In the genomic region with DNA sequence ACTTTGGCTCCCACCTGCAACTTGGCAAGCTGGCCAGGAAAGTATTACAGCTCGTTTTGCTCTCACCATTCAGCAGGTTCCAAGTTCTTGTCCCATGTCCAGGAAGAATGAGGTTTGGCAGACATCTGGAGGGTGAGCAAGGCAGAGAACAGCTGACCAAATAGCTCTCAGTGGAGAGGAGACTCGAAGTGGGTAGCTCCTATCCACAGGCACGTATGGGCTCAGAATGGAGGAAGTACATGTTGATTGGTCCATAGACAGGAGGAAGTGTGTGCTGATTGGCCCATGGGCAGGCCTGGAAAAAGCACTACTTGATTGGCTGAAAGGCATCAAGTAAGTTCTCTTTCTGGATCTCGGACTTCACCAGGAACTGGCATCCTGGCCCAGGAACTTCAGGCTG, we compare ENCODE assay signal across 1 cellular context.
TF ChIP-seq lines count a peak whose summit lies in the region.

No MANE protein-coding gene starts in this region.

TF ChIP-seq in HepG2, 621 proteins besides CTCF, POLR2A, EP300 and RAD21 (continues in another document):
- TF ChIP-seq MXD4 (CRISPR knock-in tag; IDR thresholded peaks at IDR 0.05) (0 out of 2 replicates have a peak, but pooled peaks have one; percentile 32), YEATS2 (CRISPR knock-in tag; IDR thresholded peaks at IDR 0.05; ENCODE audit: borderline replicate concordance) (no peak), ELF3 (CRISPR knock-in tag; IDR thresholded peaks at IDR 0.05) (peak; percentile 51; the same call in 1 of the 2 replicates), KAT7 (CRISPR knock-in tag; IDR thresholded peaks at IDR 0.05; ENCODE audit: borderline replicate concordance) (no peak), ZSCAN25 (CRISPR knock-in tag; IDR thresholded peaks at IDR 0.05) (no peak), ZNF44 (CRISPR knock-in tag; IDR thresholded peaks at IDR 0.05) (peak; percentile 25; the same call in 1 of the 2 replicates), RBFOX2 (IDR thresholded peaks at IDR 0.05; ENCODE audit: low read depth, low read length) (no peak), ZNF557 (CRISPR knock-in tag; IDR thresholded peaks at IDR 0.05) (no peak), HOXA3 (CRISPR knock-in tag; IDR thresholded peaks at IDR 0.05) (no peak), NFKBIZ (CRISPR knock-in tag; IDR thresholded peaks at IDR 0.05) (no peak), GTF2F1 (IDR thresholded peaks at IDR 0.05; ENCODE audit: low read length) (no peak), CBX1 (IDR thresholded peaks at IDR 0.05; ENCODE audit: low read depth) (no peak), PHF20 (CRISPR knock-in tag; IDR thresholded peaks at IDR 0.05) (0 out of 2 replicates have a peak, but pooled peaks have one; percentile 17), ZNF292 (CRISPR knock-in tag; IDR thresholded peaks at IDR 0.05; ENCODE audit: borderline replicate concordance, low read depth) (no peak), CBFB (CRISPR knock-in tag; IDR thresholded peaks at IDR 0.05) (no peak), SRF (IDR thresholded peaks at IDR 0.05; ENCODE audit: low read depth, low read length) (no peak), SAP130 (CRISPR knock-in tag; IDR thresholded peaks at IDR 0.05; ENCODE audit: low read depth) (peak; percentile 66), ZMYM4 (CRISPR knock-in tag; IDR thresholded peaks at IDR 0.05) (peak; percentile 58), GATAD1 (CRISPR knock-in tag; IDR thresholded peaks at IDR 0.05) (peak; percentile 64; the same call in 1 of the 2 replicates), POLR2AphosphoS5 (IDR thresholded peaks at IDR 0.05; ENCODE audit: low read depth, low read length) (peak; percentile 62; the same call in 1 of the 2 replicates), ZBTB38 (CRISPR knock-in tag; IDR thresholded peaks at IDR 0.05) (0 out of 2 replicates have a peak, but pooled peaks have one; percentile 34), SP2 (CRISPR knock-in tag; IDR thresholded peaks at IDR 0.05) (peak; percentile 22; the same call in 1 of the 2 replicates), PAF1 (CRISPR knock-in tag; IDR thresholded peaks at IDR 0.05) (no peak), ZNF274 (CRISPR knock-in tag; IDR thresholded peaks at IDR 0.05) (no peak), POLR2G (IDR thresholded peaks at IDR 0.05; ENCODE audit: low read depth, low read length) (peak; percentile 63), ZNF614 (CRISPR knock-in tag; IDR thresholded peaks at IDR 0.05; ENCODE audit: borderline replicate concordance) (no peak), RBM22 (optimal IDR thresholded peaks at IDR 0.05; ENCODE audit: low read length) (no peak), CEBPG (CRISPR knock-in tag; IDR thresholded peaks at IDR 0.05) (no peak), KDM5A (IDR thresholded peaks at IDR 0.05; ENCODE audit: borderline replicate concordance, low read length) (no peak), FOSL2 (CRISPR knock-in tag; IDR thresholded peaks at IDR 0.05) (no peak), NFYB (CRISPR knock-in tag; IDR thresholded peaks at IDR 0.05) (peak; percentile 80), NFYC (CRISPR knock-in tag; IDR thresholded peaks at IDR 0.05) (peak; percentile 86), NFE2L2 (IDR thresholded peaks at IDR 0.05; ENCODE audit: low read length) (no peak), NCOA5 (CRISPR knock-in tag; IDR thresholded peaks at IDR 0.05) (no peak), HOXA7 (CRISPR knock-in tag; IDR thresholded peaks at IDR 0.05) (no peak)
- TF ChIP-seq, protein P1, sequence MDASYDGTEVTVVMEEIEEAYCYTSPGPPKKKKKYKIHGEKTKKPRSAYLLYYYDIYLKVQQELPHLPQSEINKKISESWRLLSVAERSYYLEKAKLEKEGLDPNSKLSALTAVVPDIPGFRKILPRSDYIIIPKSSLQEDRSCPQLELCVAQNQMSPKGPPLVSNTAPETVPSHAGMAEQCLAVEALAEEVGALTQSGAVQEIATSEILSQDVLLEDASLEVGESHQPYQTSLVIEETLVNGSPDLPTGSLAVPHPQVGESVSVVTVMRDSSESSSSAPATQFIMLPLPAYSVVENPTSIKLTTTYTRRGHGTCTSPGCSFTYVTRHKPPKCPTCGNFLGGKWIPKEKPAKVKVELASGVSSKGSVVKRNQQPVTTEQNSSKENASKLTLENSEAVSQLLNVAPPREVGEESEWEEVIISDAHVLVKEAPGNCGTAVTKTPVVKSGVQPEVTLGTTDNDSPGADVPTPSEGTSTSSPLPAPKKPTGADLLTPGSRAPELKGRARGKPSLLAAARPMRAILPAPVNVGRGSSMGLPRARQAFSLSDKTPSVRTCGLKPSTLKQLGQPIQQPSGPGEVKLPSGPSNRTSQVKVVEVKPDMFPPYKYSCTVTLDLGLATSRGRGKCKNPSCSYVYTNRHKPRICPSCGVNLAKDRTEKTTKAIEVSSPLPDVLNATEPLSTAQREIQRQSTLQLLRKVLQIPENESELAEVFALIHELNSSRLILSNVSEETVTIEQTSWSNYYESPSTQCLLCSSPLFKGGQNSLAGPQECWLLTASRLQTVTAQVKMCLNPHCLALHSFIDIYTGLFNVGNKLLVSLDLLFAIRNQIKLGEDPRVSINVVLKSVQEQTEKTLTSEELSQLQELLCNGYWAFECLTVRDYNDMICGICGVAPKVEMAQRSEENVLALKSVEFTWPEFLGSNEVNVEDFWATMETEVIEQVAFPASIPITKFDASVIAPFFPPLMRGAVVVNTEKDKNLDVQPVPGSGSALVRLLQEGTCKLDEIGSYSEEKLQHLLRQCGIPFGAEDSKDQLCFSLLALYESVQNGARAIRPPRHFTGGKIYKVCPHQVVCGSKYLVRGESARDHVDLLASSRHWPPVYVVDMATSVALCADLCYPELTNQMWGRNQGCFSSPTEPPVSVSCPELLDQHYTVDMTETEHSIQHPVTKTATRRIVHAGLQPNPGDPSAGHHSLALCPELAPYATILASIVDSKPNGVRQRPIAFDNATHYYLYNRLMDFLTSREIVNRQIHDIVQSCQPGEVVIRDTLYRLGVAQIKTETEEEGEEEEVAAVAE (CRISPR knock-in tag; IDR thresholded peaks at IDR 0.05; ENCODE audit: borderline replicate concordance): no peak
- TF ChIP-seq, protein P2, sequence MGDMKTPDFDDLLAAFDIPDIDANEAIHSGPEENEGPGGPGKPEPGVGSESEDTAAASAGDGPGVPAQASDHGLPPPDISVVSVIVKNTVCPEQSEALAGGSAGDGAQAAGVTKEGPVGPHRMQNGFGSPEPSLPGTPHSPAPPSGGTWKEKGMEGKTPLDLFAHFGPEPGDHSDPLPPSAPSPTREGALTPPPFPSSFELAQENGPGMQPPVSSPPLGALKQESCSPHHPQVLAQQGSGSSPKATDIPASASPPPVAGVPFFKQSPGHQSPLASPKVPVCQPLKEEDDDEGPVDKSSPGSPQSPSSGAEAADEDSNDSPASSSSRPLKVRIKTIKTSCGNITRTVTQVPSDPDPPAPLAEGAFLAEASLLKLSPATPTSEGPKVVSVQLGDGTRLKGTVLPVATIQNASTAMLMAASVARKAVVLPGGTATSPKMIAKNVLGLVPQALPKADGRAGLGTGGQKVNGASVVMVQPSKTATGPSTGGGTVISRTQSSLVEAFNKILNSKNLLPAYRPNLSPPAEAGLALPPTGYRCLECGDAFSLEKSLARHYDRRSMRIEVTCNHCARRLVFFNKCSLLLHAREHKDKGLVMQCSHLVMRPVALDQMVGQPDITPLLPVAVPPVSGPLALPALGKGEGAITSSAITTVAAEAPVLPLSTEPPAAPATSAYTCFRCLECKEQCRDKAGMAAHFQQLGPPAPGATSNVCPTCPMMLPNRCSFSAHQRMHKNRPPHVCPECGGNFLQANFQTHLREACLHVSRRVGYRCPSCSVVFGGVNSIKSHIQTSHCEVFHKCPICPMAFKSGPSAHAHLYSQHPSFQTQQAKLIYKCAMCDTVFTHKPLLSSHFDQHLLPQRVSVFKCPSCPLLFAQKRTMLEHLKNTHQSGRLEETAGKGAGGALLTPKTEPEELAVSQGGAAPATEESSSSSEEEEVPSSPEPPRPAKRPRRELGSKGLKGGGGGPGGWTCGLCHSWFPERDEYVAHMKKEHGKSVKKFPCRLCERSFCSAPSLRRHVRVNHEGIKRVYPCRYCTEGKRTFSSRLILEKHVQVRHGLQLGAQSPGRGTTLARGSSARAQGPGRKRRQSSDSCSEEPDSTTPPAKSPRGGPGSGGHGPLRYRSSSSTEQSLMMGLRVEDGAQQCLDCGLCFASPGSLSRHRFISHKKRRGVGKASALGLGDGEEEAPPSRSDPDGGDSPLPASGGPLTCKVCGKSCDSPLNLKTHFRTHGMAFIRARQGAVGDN (CRISPR knock-in tag; IDR thresholded peaks at IDR 0.05): peak; percentile 36; the same call in 1 of the 2 replicates
- TF ChIP-seq, protein P3, sequence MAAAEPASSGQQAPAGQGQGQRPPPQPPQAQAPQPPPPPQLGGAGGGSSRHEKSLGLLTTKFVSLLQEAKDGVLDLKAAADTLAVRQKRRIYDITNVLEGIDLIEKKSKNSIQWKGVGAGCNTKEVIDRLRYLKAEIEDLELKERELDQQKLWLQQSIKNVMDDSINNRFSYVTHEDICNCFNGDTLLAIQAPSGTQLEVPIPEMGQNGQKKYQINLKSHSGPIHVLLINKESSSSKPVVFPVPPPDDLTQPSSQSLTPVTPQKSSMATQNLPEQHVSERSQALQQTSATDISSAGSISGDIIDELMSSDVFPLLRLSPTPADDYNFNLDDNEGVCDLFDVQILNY (CRISPR knock-in tag; conservative IDR thresholded peaks at IDR 0.05): no peak
- TF ChIP-seq, protein P4, sequence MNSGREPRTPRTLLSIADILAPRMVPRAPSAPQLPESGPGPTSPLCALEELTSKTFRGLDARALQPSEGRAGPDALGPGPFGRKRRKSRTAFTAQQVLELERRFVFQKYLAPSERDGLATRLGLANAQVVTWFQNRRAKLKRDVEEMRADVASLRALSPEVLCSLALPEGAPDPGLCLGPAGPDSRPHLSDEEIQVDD (CRISPR knock-in tag; IDR thresholded peaks at IDR 0.05; ENCODE audit: borderline replicate concordance): no peak
- TF ChIP-seq, protein P5, sequence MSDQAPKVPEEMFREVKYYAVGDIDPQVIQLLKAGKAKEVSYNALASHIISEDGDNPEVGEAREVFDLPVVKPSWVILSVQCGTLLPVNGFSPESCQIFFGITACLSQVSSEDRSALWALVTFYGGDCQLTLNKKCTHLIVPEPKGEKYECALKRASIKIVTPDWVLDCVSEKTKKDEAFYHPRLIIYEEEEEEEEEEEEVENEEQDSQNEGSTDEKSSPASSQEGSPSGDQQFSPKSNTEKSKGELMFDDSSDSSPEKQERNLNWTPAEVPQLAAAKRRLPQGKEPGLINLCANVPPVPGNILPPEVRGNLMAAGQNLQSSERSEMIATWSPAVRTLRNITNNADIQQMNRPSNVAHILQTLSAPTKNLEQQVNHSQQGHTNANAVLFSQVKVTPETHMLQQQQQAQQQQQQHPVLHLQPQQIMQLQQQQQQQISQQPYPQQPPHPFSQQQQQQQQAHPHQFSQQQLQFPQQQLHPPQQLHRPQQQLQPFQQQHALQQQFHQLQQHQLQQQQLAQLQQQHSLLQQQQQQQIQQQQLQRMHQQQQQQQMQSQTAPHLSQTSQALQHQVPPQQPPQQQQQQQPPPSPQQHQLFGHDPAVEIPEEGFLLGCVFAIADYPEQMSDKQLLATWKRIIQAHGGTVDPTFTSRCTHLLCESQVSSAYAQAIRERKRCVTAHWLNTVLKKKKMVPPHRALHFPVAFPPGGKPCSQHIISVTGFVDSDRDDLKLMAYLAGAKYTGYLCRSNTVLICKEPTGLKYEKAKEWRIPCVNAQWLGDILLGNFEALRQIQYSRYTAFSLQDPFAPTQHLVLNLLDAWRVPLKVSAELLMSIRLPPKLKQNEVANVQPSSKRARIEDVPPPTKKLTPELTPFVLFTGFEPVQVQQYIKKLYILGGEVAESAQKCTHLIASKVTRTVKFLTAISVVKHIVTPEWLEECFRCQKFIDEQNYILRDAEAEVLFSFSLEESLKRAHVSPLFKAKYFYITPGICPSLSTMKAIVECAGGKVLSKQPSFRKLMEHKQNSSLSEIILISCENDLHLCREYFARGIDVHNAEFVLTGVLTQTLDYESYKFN (CRISPR knock-in tag; conservative IDR thresholded peaks at IDR 0.05): no peak
- TF ChIP-seq, protein P6, sequence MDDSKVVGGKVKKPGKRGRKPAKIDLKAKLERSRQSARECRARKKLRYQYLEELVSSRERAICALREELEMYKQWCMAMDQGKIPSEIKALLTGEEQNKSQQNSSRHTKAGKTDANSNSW (CRISPR knock-in tag; IDR thresholded peaks at IDR 0.05; ENCODE audit: borderline replicate concordance): no peak
- TF ChIP-seq, protein P7, sequence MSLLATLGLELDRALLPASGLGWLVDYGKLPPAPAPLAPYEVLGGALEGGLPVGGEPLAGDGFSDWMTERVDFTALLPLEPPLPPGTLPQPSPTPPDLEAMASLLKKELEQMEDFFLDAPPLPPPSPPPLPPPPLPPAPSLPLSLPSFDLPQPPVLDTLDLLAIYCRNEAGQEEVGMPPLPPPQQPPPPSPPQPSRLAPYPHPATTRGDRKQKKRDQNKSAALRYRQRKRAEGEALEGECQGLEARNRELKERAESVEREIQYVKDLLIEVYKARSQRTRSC (CRISPR knock-in tag; IDR thresholded peaks at IDR 0.05; ENCODE audit: low read depth): no peak
- TF ChIP-seq, protein P8, sequence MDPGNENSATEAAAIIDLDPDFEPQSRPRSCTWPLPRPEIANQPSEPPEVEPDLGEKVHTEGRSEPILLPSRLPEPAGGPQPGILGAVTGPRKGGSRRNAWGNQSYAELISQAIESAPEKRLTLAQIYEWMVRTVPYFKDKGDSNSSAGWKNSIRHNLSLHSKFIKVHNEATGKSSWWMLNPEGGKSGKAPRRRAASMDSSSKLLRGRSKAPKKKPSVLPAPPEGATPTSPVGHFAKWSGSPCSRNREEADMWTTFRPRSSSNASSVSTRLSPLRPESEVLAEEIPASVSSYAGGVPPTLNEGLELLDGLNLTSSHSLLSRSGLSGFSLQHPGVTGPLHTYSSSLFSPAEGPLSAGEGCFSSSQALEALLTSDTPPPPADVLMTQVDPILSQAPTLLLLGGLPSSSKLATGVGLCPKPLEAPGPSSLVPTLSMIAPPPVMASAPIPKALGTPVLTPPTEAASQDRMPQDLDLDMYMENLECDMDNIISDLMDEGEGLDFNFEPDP (CRISPR knock-in tag; conservative IDR thresholded peaks at IDR 0.05): no peak
- TF ChIP-seq, protein P9, sequence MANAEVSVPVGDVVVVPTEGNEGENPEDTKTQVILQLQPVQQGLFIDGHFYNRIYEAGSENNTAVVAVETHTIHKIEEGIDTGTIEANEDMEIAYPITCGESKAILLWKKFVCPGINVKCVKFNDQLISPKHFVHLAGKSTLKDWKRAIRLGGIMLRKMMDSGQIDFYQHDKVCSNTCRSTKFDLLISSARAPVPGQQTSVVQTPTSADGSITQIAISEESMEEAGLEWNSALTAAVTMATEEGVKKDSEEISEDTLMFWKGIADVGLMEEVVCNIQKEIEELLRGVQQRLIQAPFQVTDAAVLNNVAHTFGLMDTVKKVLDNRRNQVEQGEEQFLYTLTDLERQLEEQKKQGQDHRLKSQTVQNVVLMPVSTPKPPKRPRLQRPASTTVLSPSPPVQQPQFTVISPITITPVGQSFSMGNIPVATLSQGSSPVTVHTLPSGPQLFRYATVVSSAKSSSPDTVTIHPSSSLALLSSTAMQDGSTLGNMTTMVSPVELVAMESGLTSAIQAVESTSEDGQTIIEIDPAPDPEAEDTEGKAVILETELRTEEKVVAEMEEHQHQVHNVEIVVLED (CRISPR knock-in tag; IDR thresholded peaks at IDR 0.05; ENCODE audit: borderline replicate concordance): peak; percentile 50; the same call in 1 of the 2 replicates
- TF ChIP-seq, protein P10, sequence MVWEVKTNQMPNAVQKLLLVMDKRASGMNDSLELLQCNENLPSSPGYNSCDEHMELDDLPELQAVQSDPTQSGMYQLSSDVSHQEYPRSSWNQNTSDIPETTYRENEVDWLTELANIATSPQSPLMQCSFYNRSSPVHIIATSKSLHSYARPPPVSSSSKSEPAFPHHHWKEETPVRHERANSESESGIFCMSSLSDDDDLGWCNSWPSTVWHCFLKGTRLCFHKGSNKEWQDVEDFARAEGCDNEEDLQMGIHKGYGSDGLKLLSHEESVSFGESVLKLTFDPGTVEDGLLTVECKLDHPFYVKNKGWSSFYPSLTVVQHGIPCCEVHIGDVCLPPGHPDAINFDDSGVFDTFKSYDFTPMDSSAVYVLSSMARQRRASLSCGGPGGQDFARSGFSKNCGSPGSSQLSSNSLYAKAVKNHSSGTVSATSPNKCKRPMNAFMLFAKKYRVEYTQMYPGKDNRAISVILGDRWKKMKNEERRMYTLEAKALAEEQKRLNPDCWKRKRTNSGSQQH (CRISPR knock-in tag; IDR thresholded peaks at IDR 0.05; ENCODE audit: low read depth): no peak
